In the genomic region with DNA sequence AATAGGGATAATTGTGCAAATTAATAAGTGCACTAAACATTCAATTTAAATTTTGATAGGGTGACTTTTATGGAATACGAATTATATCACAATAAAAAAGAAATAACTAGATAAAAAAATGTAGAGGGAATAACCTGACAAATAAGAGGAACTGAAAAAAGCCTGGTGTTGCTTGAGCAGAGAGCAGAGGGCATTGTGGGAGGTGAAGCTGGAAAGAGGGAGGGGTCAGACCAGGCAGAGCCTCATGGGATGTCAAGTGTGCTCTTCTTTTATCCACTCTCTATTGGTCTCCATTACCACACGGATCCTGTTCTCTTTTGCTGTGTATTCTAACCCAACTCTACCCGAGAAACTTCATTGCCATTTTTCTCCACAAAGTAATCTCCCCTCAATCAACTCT, we compare ENCODE assay signal across 21 cellular contexts.
DNase-seq lines count a peak whose midpoint lies in the region; ATAC-seq and TF ChIP-seq lines count a peak whose summit lies in the region.
"Had no signal": no experiment of that assay in that cellular context is flagged by ENCODE, and none has a peak within 500 bp of the region (broad histone marks: within the 10 kb centered on the region; RNA-seq: fewer than 3 reads in every experiment).

No MANE protein-coding gene starts in this region.

- WGBS in upper lobe of left lung, 2 donors = 76 to 82% methylated on average over 3 of the region's 3 CpGs

- peaks cover 7% of the 10 kb centered on the region for H3K4me1 Mint-ChIP-seq in memory B cell
- H3K4me1 Mint-ChIP-seq in type B pancreatic cell (ENCODE audit: unreplicated experiment) = no peaks in the 10 kb centered on the region

- H3K27ac Mint-ChIP-seq in memory B cell = no peak overlapping the region
- no peak overlapping the region for H3K27ac Mint-ChIP-seq in type B pancreatic cell

- DNase-seq in NCI-H2171 treated with DMSO at 0.1 percent for 48 hours (lab: John Stamatoyannopoulos, UW) = peak; percentile 6
- DNase-seq in NCI-H2171 (lab: John Stamatoyannopoulos, UW) = no peak
- peak; percentile 42 for DNase-seq in NAMALWA (ENCODE audit: low spot score)
- no peak for DNase-seq in memory B cell (ENCODE audit: low spot score in 2 of 2)
- no peak for DNase-seq in upper lobe of left lung
- DNase-seq in type B pancreatic cell (ENCODE audit: extremely low spot score, unreplicated experiment) = no peak
- DNase-seq: 8988T, C1 segment of cervical spinal cord, DMS153, EL, Karpas-422, NCI-H1436 treated with DMSO at 0.1 percent for 48 hours, NCI-H2081, NCI-H345, NCI-H526 treated with DMSO at 0.1 percent for 48 hours, Peyer's patch, SHP77, T-helper 2 cell had no signal

- no peaks in the 10 kb centered on the region for H3K27me3 ChIP-seq in upper lobe of left lung
- H3K27me3 ChIP-seq: Peyer's patch had no signal

- TF ChIP-seq EP300 in upper lobe of left lung (IDR thresholded peaks at IDR 0.05) = no peak

- no peak for TF ChIP-seq POLR2A in upper lobe of left lung (IDR thresholded peaks at IDR 0.05)

- ATAC-seq in HG02678 (IDR thresholded peaks at IDR 0.05; ENCODE audit: unreplicated experiment) (peak; percentile 61), memory B cell (ENCODE audit: low read depth) (peak; percentile 48), HG03460 (IDR thresholded peaks at IDR 0.05; ENCODE audit: unreplicated experiment) (no peak), upper lobe of left lung (ENCODE audit: low FRiP score in 2 of 2) (no peak)

- H3K4me3 ChIP-seq in upper lobe of left lung = no peak overlapping the region
- H3K4me3 ChIP-seq: HAP-1, Peyer's patch had no signal

- no peak overlapping the region for H3K4me3 Mint-ChIP-seq in memory B cell
- no peak overlapping the region for H3K4me3 Mint-ChIP-seq in type B pancreatic cell

- no peaks in the 10 kb centered on the region for H3K36me3 ChIP-seq in upper lobe of left lung
- H3K36me3 ChIP-seq: HAP-1, Peyer's patch had no signal

- no peaks in the 10 kb centered on the region for H3K9me3 ChIP-seq in upper lobe of left lung
- H3K9me3 ChIP-seq: HAP-1, Peyer's patch had no signal

- no peak overlapping the region for H3K27ac ChIP-seq in upper lobe of left lung
- H3K27ac ChIP-seq: Peyer's patch had no signal

- H3K36me3 Mint-ChIP-seq in memory B cell = no peaks in the 10 kb centered on the region
- no peaks in the 10 kb centered on the region for H3K36me3 Mint-ChIP-seq in type B pancreatic cell

- no peaks in the 10 kb centered on the region for H3K4me1 ChIP-seq in upper lobe of left lung
- H3K4me1 ChIP-seq: HAP-1, Peyer's patch had no signal

- H3K27me3 Mint-ChIP-seq in memory B cell (no peaks in the 10 kb centered on the region), type B pancreatic cell (peaks cover 3% of the 10 kb centered on the region)

- TF ChIP-seq CTCF in upper lobe of left lung (IDR thresholded peaks at IDR 0.05) (no peak), type B pancreatic cell (conservative IDR thresholded peaks at IDR 0.05) (no peak)

- H3K9me3 Mint-ChIP-seq in memory B cell = peaks cover 6% of the 10 kb centered on the region
- H3K9me3 Mint-ChIP-seq in type B pancreatic cell = peaks cover 4% of the 10 kb centered on the region

Comparison
In these comparisons a context has a peak if more than half of its experiments do, and no peak if none do; other contexts are left out.
1. DNase-seq: peak in NCI-H2171 treated with DMSO at 0.1 percent for 48 hours (single experiment) and NAMALWA (single experiment); none in NCI-H2171 (single experiment), memory B cell (0 of 2), upper lobe of left lung (0 of 2) and type B pancreatic cell (single experiment).
2. ATAC-seq: peak in HG02678 (single experiment) and memory B cell (single experiment); none in HG03460 (single experiment) and upper lobe of left lung (0 of 2).